In genomic region chr5:154190652-154191304, GRCh38 we compare ENCODE assay signal across 2 cellular contexts.
TF ChIP-seq lines count a peak whose summit lies in the region.

A gene with protein sequence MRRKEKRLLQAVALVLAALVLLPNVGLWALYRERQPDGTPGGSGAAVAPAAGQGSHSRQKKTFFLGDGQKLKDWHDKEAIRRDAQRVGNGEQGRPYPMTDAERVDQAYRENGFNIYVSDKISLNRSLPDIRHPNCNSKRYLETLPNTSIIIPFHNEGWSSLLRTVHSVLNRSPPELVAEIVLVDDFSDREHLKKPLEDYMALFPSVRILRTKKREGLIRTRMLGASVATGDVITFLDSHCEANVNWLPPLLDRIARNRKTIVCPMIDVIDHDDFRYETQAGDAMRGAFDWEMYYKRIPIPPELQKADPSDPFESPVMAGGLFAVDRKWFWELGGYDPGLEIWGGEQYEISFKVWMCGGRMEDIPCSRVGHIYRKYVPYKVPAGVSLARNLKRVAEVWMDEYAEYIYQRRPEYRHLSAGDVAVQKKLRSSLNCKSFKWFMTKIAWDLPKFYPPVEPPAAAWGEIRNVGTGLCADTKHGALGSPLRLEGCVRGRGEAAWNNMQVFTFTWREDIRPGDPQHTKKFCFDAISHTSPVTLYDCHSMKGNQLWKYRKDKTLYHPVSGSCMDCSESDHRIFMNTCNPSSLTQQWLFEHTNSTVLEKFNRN (plus strand): TSS chr5:154190733. CDS start chr5:154190867, 134 bp downstream.

TF ChIP-seq in A549, 52 proteins besides CTCF, POLR2A, EP300 and RAD21 (continued from another document):
- TF ChIP-seq PBX3 (IDR thresholded peaks at IDR 0.05) (no peak), MYC (IDR thresholded peaks at IDR 0.05; ENCODE audit: borderline replicate concordance, low read length) (no peak), FOSL2 (IDR thresholded peaks at IDR 0.05) (no peak), FOSL2 (CRISPR knock-in tag; IDR thresholded peaks at IDR 0.05) (no peak), FOSB (CRISPR knock-in tag; IDR thresholded peaks at IDR 0.05) (no peak), JUN (IDR thresholded peaks at IDR 0.05) (peak in 1 of 2 experiments; percentile 62; a peak in 4 of 5 replicates), POLR2AphosphoS2 (conservative IDR thresholded peaks at IDR 0.05; ENCODE audit: low read length) (no peak), CHD4 (IDR thresholded peaks at IDR 0.05; ENCODE audit: borderline replicate concordance) (0 out of 2 replicates have a peak, but pooled peaks have one; percentile 70), SREBF2 (IDR thresholded peaks at IDR 0.05) (no peak), RARB (CRISPR knock-in tag; IDR thresholded peaks at IDR 0.05) (no peak), BCL3 (IDR thresholded peaks at IDR 0.05) (peak; percentile 55; the same call in 1 of the 3 replicates), MAZ (IDR thresholded peaks at IDR 0.05; ENCODE audit: borderline replicate concordance, low read depth, low read length) (no peak), RCOR1 (IDR thresholded peaks at IDR 0.05; ENCODE audit: low read depth, low read length) (no peak), GATA3 (IDR thresholded peaks at IDR 0.05; ENCODE audit: borderline replicate concordance) (no peak)
TF ChIP-seq in A549: peak in this region for 6.

TF ChIP-seq in HEK293, 187 proteins besides CTCF, POLR2A, EP300 and RAD21 (continued from another document and continues in another):
- TF ChIP-seq ZNF580 (tag by site-specific recombination; IDR thresholded peaks at IDR 0.05) (peak; percentile 68), ZNF645 (tag by site-specific recombination; IDR thresholded peaks at IDR 0.05) (no peak), ZNF433 (tag by site-specific recombination; IDR thresholded peaks at IDR 0.05; ENCODE audit: low read depth) (no peak), PATZ1 (tag by site-specific recombination; IDR thresholded peaks at IDR 0.05) (peak; percentile 30; the same call in 1 of the 2 replicates), ZNF473 (tag by site-specific recombination; IDR thresholded peaks at IDR 0.05) (no peak), ZNF776 (tag by site-specific recombination; IDR thresholded peaks at IDR 0.05; ENCODE audit: borderline replicate concordance) (no peak), ZNF654 (tag by site-specific recombination; IDR thresholded peaks at IDR 0.05; ENCODE audit: low read depth) (no peak), ZNF324 (tag by site-specific recombination; IDR thresholded peaks at IDR 0.05) (0 out of 2 replicates have a peak, but pooled peaks have one; percentile 47), BCL11A (tag by site-specific recombination; IDR thresholded peaks at IDR 0.05; ENCODE audit: low read depth) (no peak), ZNF114 (tag by site-specific recombination; IDR thresholded peaks at IDR 0.05) (no peak), ZBTB17 (tag by site-specific recombination; IDR thresholded peaks at IDR 0.05) (no peak), ZNF544 (tag by site-specific recombination; IDR thresholded peaks at IDR 0.05) (no peak), ZNF175 (tag by site-specific recombination; IDR thresholded peaks at IDR 0.05) (no peak), ZNF510 (tag by site-specific recombination; IDR thresholded peaks at IDR 0.05; ENCODE audit: insufficient replicate concordance) (no peak), MZF1 (tag by site-specific recombination; IDR thresholded peaks at IDR 0.05; ENCODE audit: borderline replicate concordance) (no peak), ZNF549 (tag by site-specific recombination; IDR thresholded peaks at IDR 0.05) (no peak), ZNF621 (tag by site-specific recombination; IDR thresholded peaks at IDR 0.05) (no peak), ZNF629 (tag by site-specific recombination; IDR thresholded peaks at IDR 0.05) (no peak), ZNF423 (tag by site-specific recombination; IDR thresholded peaks at IDR 0.05) (0 out of 2 replicates have a peak, but pooled peaks have one; percentile 8), KLF9 (tag by site-specific recombination; IDR thresholded peaks at IDR 0.05; ENCODE audit: low read depth) (no peak), ZNF214 (tag by site-specific recombination; IDR thresholded peaks at IDR 0.05; ENCODE audit: borderline replicate concordance) (no peak), ZNF701 (tag by site-specific recombination; IDR thresholded peaks at IDR 0.05) (no peak), ZNF626 (tag by site-specific recombination; IDR thresholded peaks at IDR 0.05) (no peak), PRDM1 (tag by site-specific recombination; IDR thresholded peaks at IDR 0.05) (no peak), ZNF791 (tag by site-specific recombination; IDR thresholded peaks at IDR 0.05) (no peak), ZNF488 (tag by site-specific recombination; IDR thresholded peaks at IDR 0.05) (no peak), ZNF76 (tag by site-specific recombination; IDR thresholded peaks at IDR 0.05; ENCODE audit: borderline replicate concordance, low read depth) (no peak), ZNF37A (tag by site-specific recombination; IDR thresholded peaks at IDR 0.05) (no peak), ZNF302 (tag by site-specific recombination; IDR thresholded peaks at IDR 0.05; ENCODE audit: low read depth) (no peak), ZSCAN30 (tag by site-specific recombination; IDR thresholded peaks at IDR 0.05) (0 out of 2 replicates have a peak, but pooled peaks have one; percentile 42), ZNF404 (tag by site-specific recombination; IDR thresholded peaks at IDR 0.05) (no peak), ZNF24 (tag by site-specific recombination; IDR thresholded peaks at IDR 0.05) (peak; percentile 68; the same call in 1 of the 2 replicates), ZNF184 (tag by site-specific recombination; IDR thresholded peaks at IDR 0.05) (no peak), ZEB2 (tag by site-specific recombination; IDR thresholded peaks at IDR 0.05) (no peak; the same call in 1 of the 2 replicates), ZNF768 (tag by site-specific recombination; IDR thresholded peaks at IDR 0.05) (peak; percentile 65), ZNF391 (tag by site-specific recombination; IDR thresholded peaks at IDR 0.05; ENCODE audit: borderline replicate concordance, low read depth) (no peak), ZNF157 (tag by site-specific recombination; IDR thresholded peaks at IDR 0.05) (no peak), BCL6B (tag by site-specific recombination; IDR thresholded peaks at IDR 0.05) (no peak), ZNF335 (tag by site-specific recombination; conservative IDR thresholded peaks at IDR 0.05) (peak; percentile 91)
- TF ChIP-seq, protein P1, sequence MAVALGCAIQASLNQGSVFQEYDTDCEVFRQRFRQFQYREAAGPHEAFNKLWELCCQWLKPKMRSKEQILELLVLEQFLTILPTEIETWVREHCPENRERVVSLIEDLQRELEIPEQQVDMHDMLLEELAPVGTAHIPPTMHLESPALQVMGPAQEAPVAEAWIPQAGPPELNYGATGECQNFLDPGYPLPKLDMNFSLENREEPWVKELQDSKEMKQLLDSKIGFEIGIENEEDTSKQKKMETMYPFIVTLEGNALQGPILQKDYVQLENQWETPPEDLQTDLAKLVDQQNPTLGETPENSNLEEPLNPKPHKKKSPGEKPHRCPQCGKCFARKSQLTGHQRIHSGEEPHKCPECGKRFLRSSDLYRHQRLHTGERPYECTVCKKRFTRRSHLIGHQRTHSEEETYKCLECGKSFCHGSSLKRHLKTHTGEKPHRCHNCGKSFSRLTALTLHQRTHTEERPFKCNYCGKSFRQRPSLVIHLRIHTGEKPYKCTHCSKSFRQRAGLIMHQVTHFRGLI (tag by site-specific recombination; IDR thresholded peaks at IDR 0.05), result peak; percentile 70; the same call in 1 of the 2 replicates
- TF ChIP-seq, protein P2, sequence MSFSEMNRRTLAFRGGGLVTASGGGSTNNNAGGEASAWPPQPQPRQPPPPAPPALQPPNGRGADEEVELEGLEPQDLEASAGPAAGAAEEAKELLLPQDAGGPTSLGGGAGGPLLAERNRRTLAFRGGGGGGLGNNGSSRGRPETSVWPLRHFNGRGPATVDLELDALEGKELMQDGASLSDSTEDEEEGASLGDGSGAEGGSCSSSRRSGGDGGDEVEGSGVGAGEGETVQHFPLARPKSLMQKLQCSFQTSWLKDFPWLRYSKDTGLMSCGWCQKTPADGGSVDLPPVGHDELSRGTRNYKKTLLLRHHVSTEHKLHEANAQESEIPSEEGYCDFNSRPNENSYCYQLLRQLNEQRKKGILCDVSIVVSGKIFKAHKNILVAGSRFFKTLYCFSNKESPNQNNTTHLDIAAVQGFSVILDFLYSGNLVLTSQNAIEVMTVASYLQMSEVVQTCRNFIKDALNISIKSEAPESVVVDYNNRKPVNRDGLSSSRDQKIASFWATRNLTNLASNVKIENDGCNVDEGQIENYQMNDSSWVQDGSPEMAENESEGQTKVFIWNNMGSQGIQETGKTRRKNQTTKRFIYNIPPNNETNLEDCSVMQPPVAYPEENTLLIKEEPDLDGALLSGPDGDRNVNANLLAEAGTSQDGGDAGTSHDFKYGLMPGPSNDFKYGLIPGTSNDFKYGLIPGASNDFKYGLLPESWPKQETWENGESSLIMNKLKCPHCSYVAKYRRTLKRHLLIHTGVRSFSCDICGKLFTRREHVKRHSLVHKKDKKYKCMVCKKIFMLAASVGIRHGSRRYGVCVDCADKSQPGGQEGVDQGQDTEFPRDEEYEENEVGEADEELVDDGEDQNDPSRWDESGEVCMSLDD (tag by site-specific recombination; IDR thresholded peaks at IDR 0.05), result peak; percentile 56; the same call in 1 of the 2 replicates
- TF ChIP-seq, protein P3, sequence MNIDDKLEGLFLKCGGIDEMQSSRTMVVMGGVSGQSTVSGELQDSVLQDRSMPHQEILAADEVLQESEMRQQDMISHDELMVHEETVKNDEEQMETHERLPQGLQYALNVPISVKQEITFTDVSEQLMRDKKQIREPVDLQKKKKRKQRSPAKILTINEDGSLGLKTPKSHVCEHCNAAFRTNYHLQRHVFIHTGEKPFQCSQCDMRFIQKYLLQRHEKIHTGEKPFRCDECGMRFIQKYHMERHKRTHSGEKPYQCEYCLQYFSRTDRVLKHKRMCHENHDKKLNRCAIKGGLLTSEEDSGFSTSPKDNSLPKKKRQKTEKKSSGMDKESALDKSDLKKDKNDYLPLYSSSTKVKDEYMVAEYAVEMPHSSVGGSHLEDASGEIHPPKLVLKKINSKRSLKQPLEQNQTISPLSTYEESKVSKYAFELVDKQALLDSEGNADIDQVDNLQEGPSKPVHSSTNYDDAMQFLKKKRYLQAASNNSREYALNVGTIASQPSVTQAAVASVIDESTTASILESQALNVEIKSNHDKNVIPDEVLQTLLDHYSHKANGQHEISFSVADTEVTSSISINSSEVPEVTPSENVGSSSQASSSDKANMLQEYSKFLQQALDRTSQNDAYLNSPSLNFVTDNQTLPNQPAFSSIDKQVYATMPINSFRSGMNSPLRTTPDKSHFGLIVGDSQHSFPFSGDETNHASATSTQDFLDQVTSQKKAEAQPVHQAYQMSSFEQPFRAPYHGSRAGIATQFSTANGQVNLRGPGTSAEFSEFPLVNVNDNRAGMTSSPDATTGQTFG (tag by site-specific recombination; IDR thresholded peaks at IDR 0.05; ENCODE audit: borderline replicate concordance), result no peak
- TF ChIP-seq, protein P4, sequence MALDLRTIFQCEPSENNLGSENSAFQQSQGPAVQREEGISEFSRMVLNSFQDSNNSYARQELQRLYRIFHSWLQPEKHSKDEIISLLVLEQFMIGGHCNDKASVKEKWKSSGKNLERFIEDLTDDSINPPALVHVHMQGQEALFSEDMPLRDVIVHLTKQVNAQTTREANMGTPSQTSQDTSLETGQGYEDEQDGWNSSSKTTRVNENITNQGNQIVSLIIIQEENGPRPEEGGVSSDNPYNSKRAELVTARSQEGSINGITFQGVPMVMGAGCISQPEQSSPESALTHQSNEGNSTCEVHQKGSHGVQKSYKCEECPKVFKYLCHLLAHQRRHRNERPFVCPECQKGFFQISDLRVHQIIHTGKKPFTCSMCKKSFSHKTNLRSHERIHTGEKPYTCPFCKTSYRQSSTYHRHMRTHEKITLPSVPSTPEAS (tag by site-specific recombination; IDR thresholded peaks at IDR 0.05), result no peak
